ENCODE assay signal across 11 cellular contexts in the genomic region with DNA sequence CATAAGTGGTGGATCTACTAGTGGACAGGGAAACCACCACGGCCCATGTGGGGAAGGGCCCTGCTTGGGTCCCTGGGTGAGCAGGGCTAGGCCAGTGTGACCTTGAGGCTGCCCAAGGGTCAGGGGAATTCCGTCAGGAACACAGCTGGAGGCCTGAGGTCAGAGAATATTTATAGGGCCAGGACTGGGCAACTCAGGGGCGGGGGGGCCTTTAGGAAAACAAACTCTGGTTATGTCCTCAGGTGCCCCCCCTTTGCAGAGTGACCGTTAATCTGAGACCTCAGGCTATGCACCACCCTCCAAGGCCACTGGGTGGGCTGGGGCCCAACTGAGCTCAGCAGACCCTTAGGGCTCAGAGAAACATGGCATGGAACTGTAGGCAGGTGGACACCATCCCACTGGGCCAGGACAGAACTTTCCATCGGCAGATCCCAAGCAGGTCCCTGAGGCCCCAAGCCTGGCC. TPM values are rescaled to one million over a fixed set of nuclear protein-coding genes. Genes with fewer than 3 reads are reported as not detected.
DNase-seq lines count a peak whose midpoint lies in the region; ATAC-seq and FAIRE-seq lines count a peak whose summit lies in the region.
"Had no signal": no experiment of that assay in that cellular context is flagged by ENCODE, and none has a peak within 500 bp of the region (broad histone marks: within the 10 kb centered on the region; RNA-seq: fewer than 3 reads in every experiment).

No MANE protein-coding gene starts in this region.

- no peak overlapping the region for H3K4me3 Mint-ChIP-seq in activated CD4-positive, alpha-beta T cell treated with anti-CD3 and anti-CD28 coated beads, Interleukin-2, amount 10 ng/mL, durations not matched to agents 24 days and 14 days
- peak overlapping the region; percentile 96 for H3K4me3 Mint-ChIP-seq in activated T-helper 17 cell treated with anti-CD3 and anti-CD28 coated beads, Interleukin-2, amount 50 U/mL, for 72 hours
- H3K4me3 Mint-ChIP-seq in immature natural killer cell: peak overlapping the region in 4 of 5 donors; percentile 21 to 99 (median 43)
- peak overlapping the region; percentile 60 to 96 for H3K4me3 Mint-ChIP-seq in stimulated activated naive CD8-positive, alpha-beta T cell treated with anti-CD3 and anti-CD28 coated beads, Interleukin-15, amount 100 ng/mL, for 72 hours

- DNase-seq in activated CD4-positive, alpha-beta T cell treated with anti-CD3 and anti-CD28 coated beads, Interleukin-2, amount 10 ng/mL, durations not matched to agents 24 days and 14 days: no peak
- no peak for DNase-seq in activated CD4-positive, alpha-beta T cell treated with anti-CD3 and anti-CD28 coated beads for 48 hours
- no peak for DNase-seq in immature natural killer cell
- peak in 1 of 2 donors; percentile 8 for DNase-seq in stimulated activated naive CD8-positive, alpha-beta T cell treated with anti-CD3 and anti-CD28 coated beads, Interleukin-15, amount 100 ng/mL, for 72 hours
- DNase-seq in NCI-H1694 treated with DMSO at 0.1 percent for 48 hours (lab: John Stamatoyannopoulos, UW): no peak
- DNase-seq in urothelium cell line (ENCODE audit: low spot score): no peak
- DNase-seq in pons (ENCODE audit: low spot score): no peak
- DNase-seq: ACHN, MV-4-11 had no signal

- peaks cover 58% of the 10 kb centered on the region for H3K4me1 Mint-ChIP-seq in activated CD4-positive, alpha-beta T cell treated with anti-CD3 and anti-CD28 coated beads, Interleukin-2, amount 10 ng/mL, durations not matched to agents 24 days and 14 days
- H3K4me1 Mint-ChIP-seq in activated T-helper 17 cell treated with anti-CD3 and anti-CD28 coated beads, Interleukin-2, amount 50 U/mL, for 72 hours: peaks cover 21% of the 10 kb centered on the region
- H3K4me1 Mint-ChIP-seq in immature natural killer cell: peaks cover 69 to 78% of the 10 kb centered on the region in 2 donors
- H3K4me1 Mint-ChIP-seq in stimulated activated naive CD8-positive, alpha-beta T cell treated with anti-CD3 and anti-CD28 coated beads, Interleukin-15, amount 100 ng/mL, for 72 hours: peaks cover 90% of the 10 kb centered on the region

- peaks cover 26% of the 10 kb centered on the region for H3K36me3 Mint-ChIP-seq in activated CD4-positive, alpha-beta T cell treated with anti-CD3 and anti-CD28 coated beads, Interleukin-2, amount 10 ng/mL, durations not matched to agents 24 days and 14 days (ENCODE audit: low read depth)
- H3K36me3 Mint-ChIP-seq in activated T-helper 17 cell treated with anti-CD3 and anti-CD28 coated beads, Interleukin-2, amount 50 U/mL, for 72 hours (ENCODE audit: low read depth): peaks cover 79% of the 10 kb centered on the region
- peaks cover 0 to 6% (median 0%) of the 10 kb centered on the region in 3 donors for H3K36me3 Mint-ChIP-seq in immature natural killer cell

- H3K27me3 Mint-ChIP-seq in activated CD4-positive, alpha-beta T cell treated with anti-CD3 and anti-CD28 coated beads, Interleukin-2, amount 10 ng/mL, durations not matched to agents 24 days and 14 days: no peaks in the 10 kb centered on the region
- H3K27me3 Mint-ChIP-seq in activated T-helper 17 cell treated with anti-CD3 and anti-CD28 coated beads, Interleukin-2, amount 50 U/mL, for 72 hours: no peaks in the 10 kb centered on the region
- H3K27me3 Mint-ChIP-seq in immature natural killer cell (ENCODE audit: low read depth in 3 of 3): peaks cover 0 to 8% (median 8%) of the 10 kb centered on the region in 3 donors
- no peaks in the 10 kb centered on the region for H3K27me3 Mint-ChIP-seq in stimulated activated naive CD8-positive, alpha-beta T cell treated with anti-CD3 and anti-CD28 coated beads, Interleukin-15, amount 100 ng/mL, for 72 hours

- no peak for FAIRE-seq in urothelium cell line (lab: Jason Lieb, UNC)

- intact Hi-C loops in activated CD4-positive, alpha-beta T cell treated with anti-CD3 and anti-CD28 coated beads, Interleukin-2, amount 10 ng/mL, durations not matched to agents 24 days and 14 days (cut with micrococcal nuclease): no loop called here

- no peak for ATAC-seq in activated T-helper 17 cell treated with anti-CD3 and anti-CD28 coated beads, Interleukin-2, amount 50 U/mL, for 72 hours (replicated peaks)
- no peak for ATAC-seq in stimulated activated naive CD8-positive, alpha-beta T cell treated with anti-CD3 and anti-CD28 coated beads, Interleukin-15, amount 100 ng/mL, for 72 hours

- H3K27ac Mint-ChIP-seq in activated CD4-positive, alpha-beta T cell treated with anti-CD3 and anti-CD28 coated beads, Interleukin-2, amount 10 ng/mL, durations not matched to agents 24 days and 14 days: peak overlapping the region; percentile 75
- peak overlapping the region; percentile 84 for H3K27ac Mint-ChIP-seq in activated T-helper 17 cell treated with anti-CD3 and anti-CD28 coated beads, Interleukin-2, amount 50 U/mL, for 72 hours
- peak overlapping the region in 5 of 6 donors; percentile 42 to 77 (median 73) for H3K27ac Mint-ChIP-seq in immature natural killer cell
- H3K27ac Mint-ChIP-seq in stimulated activated naive CD8-positive, alpha-beta T cell treated with anti-CD3 and anti-CD28 coated beads, Interleukin-15, amount 100 ng/mL, for 72 hours: peak overlapping the region in 1 of 2 donors; percentile 72

- H3K9me3 Mint-ChIP-seq in activated CD4-positive, alpha-beta T cell treated with anti-CD3 and anti-CD28 coated beads, Interleukin-2, amount 10 ng/mL, durations not matched to agents 24 days and 14 days: no peaks in the 10 kb centered on the region
- H3K9me3 Mint-ChIP-seq in activated T-helper 17 cell treated with anti-CD3 and anti-CD28 coated beads, Interleukin-2, amount 50 U/mL, for 72 hours: no peaks in the 10 kb centered on the region
- no peaks in the 10 kb centered on the region for H3K9me3 Mint-ChIP-seq in immature natural killer cell
- H3K9me3 Mint-ChIP-seq in stimulated activated naive CD8-positive, alpha-beta T cell treated with anti-CD3 and anti-CD28 coated beads, Interleukin-15, amount 100 ng/mL, for 72 hours: no peaks in the 10 kb centered on the region

RNA-seq across cellular contexts. Expression of a gene that starts 2.5 kb away (rescaled TPM):
- 80.3 and 87.0 TPM in 2 replicates for total RNA-seq in activated CD4-positive, alpha-beta T cell treated with anti-CD3 and anti-CD28 coated beads, Interleukin-2, amount 10 ng/mL, durations not matched to agents 24 days and 14 days
- 100 to 1,000 TPM in 1 of 2 donors, 10 to 100 TPM in 1; 89.9 to 159 TPM for total RNA-seq in activated T-helper 17 cell treated with anti-CD3 and anti-CD28 coated beads, Interleukin-2, amount 50 U/mL, for 72 hours
- polyA plus RNA-seq in immature natural killer cell: 100 to 1,000 TPM in 2 of 3 donors, 10 to 100 TPM in 1; 96.4 to 159 (median 143) TPM

RNA-seq across cellular contexts. Expression of a gene that starts 9.1 kb away (rescaled TPM):
- 48.3 and 49.2 TPM in 2 replicates for total RNA-seq in activated CD4-positive, alpha-beta T cell treated with anti-CD3 and anti-CD28 coated beads, Interleukin-2, amount 10 ng/mL, durations not matched to agents 24 days and 14 days
- total RNA-seq in activated T-helper 17 cell treated with anti-CD3 and anti-CD28 coated beads, Interleukin-2, amount 50 U/mL, for 72 hours: 100 to 1,000 TPM in 1 of 2 donors, 10 to 100 TPM in 1; 84.6 to 112 TPM
- polyA plus RNA-seq in immature natural killer cell: 10 to 100 TPM; 57.1 to 83.6 (median 66.8) TPM

RNA-seq across cellular contexts. Expression of a gene that starts 11.0 kb away (rescaled TPM):
- 0.17 and 0.42 TPM in 2 replicates for total RNA-seq in activated CD4-positive, alpha-beta T cell treated with anti-CD3 and anti-CD28 coated beads, Interleukin-2, amount 10 ng/mL, durations not matched to agents 24 days and 14 days
- total RNA-seq in activated T-helper 17 cell treated with anti-CD3 and anti-CD28 coated beads, Interleukin-2, amount 50 U/mL, for 72 hours: under 1 TPM; 0.30 to 0.93 TPM
- not detected for polyA plus RNA-seq in immature natural killer cell
- total RNA-seq: kidney epithelial cell had no signal

RNA-seq across cellular contexts. Expression of a gene that starts 38.5 kb away (rescaled TPM):
- total RNA-seq in activated CD4-positive, alpha-beta T cell treated with anti-CD3 and anti-CD28 coated beads, Interleukin-2, amount 10 ng/mL, durations not matched to agents 24 days and 14 days: 115 and 118 TPM in 2 replicates
- total RNA-seq in activated T-helper 17 cell treated with anti-CD3 and anti-CD28 coated beads, Interleukin-2, amount 50 U/mL, for 72 hours: 10 to 100 TPM; 66.1 to 72.7 TPM
- 10 to 100 TPM; 18.0 to 37.0 (median 27.4) TPM for polyA plus RNA-seq in immature natural killer cell

RNA-seq across cellular contexts. Expression of a gene that starts 42.0 kb away (rescaled TPM):
- total RNA-seq in activated CD4-positive, alpha-beta T cell treated with anti-CD3 and anti-CD28 coated beads, Interleukin-2, amount 10 ng/mL, durations not matched to agents 24 days and 14 days: 104 and 106 TPM in 2 replicates
- total RNA-seq in activated T-helper 17 cell treated with anti-CD3 and anti-CD28 coated beads, Interleukin-2, amount 50 U/mL, for 72 hours: 100 to 1,000 TPM in 1 of 2 donors, 10 to 100 TPM in 1; 81.1 to 106 TPM
- 10 to 100 TPM; 76.9 to 99.5 (median 81.5) TPM for polyA plus RNA-seq in immature natural killer cell
